Comparison of ENCODE assay signal across 16 cellular contexts in genomic region chr16:85513649-85514048, GRCh38.
A peak's percentile ranks its signal among the peaks of the same experiment; 100 is the strongest.
DNase-seq lines count a peak whose midpoint lies in the region; ATAC-seq and TF ChIP-seq lines count a peak whose summit lies in the region.
"Had no signal": no experiment of that assay in that cellular context is flagged by ENCODE, and none has a peak within 500 bp of the region (broad histone marks: within the 10 kb centered on the region; RNA-seq: fewer than 3 reads in every experiment).

No MANE protein-coding gene starts in this region.

- peaks cover 48% of the 10 kb centered on the region for H3K4me1 Mint-ChIP-seq in osteocyte (ENCODE audit: unreplicated experiment)
- H3K4me1 Mint-ChIP-seq in type B pancreatic cell (ENCODE audit: unreplicated experiment): peaks cover 39% of the 10 kb centered on the region
- H3K4me1 Mint-ChIP-seq: activated naive CD8-positive, alpha-beta T cell treated with anti-CD3 and anti-CD28 coated beads, Interleukin-2, amount 50 U/mL, for 24 hours had no signal

- H3K27ac ChIP-seq in cardiac muscle cell: peak overlapping the region; percentile 82
- peak overlapping the region; percentile 81 to 83 for H3K27ac ChIP-seq in ascending aorta
- H3K27ac ChIP-seq in vagina: peak overlapping the region; percentile 85

- intact Hi-C loops in Right ventricle myocardium superior (cut with DNase I) (no loop called here), ascending aorta (cut with DNase I) (loop anchor here (1.0 to 10.0 kb wide), 4 partner anchors 42 to 389 kb away; no protein-coding TSS in a partner anchor), vagina (cut with DNase I) (no loop called here)

- H3K27me3 ChIP-seq in cardiac muscle cell: no peaks in the 10 kb centered on the region
- no peaks in the 10 kb centered on the region for H3K27me3 ChIP-seq in ascending aorta
- no peaks in the 10 kb centered on the region for H3K27me3 ChIP-seq in vagina
- H3K27me3 ChIP-seq: upper lobe of right lung had no signal

- H3K36me3 Mint-ChIP-seq in osteocyte (ENCODE audit: unreplicated experiment): no peaks in the 10 kb centered on the region
- peaks cover 3% of the 10 kb centered on the region for H3K36me3 Mint-ChIP-seq in type B pancreatic cell

- H3K27me3 Mint-ChIP-seq in osteocyte (ENCODE audit: unreplicated experiment) (no peaks in the 10 kb centered on the region), type B pancreatic cell (no peaks in the 10 kb centered on the region)
- H3K27me3 Mint-ChIP-seq: activated naive CD8-positive, alpha-beta T cell treated with anti-CD3 and anti-CD28 coated beads, Interleukin-2, amount 50 U/mL, for 24 hours had no signal

- H3K4me3 ChIP-seq in cardiac muscle cell (no peak overlapping the region), ascending aorta (no peak overlapping the region), vagina (no peak overlapping the region)
- H3K4me3 ChIP-seq: upper lobe of right lung had no signal

- no peaks in the 10 kb centered on the region for H3K9me3 ChIP-seq in cardiac muscle cell (ENCODE audit: low read depth)
- no peaks in the 10 kb centered on the region for H3K9me3 ChIP-seq in ascending aorta
- H3K9me3 ChIP-seq in vagina: no peaks in the 10 kb centered on the region
- H3K9me3 ChIP-seq: upper lobe of right lung had no signal

- TF ChIP-seq CTCF in cardiac muscle cell (IDR thresholded peaks at IDR 0.05; ENCODE audit: low read depth, low read length) (no peak), ascending aorta (IDR thresholded peaks at IDR 0.05) (no peak), osteocyte (IDR thresholded peaks at IDR 0.05) (no peak), vagina (IDR thresholded peaks at IDR 0.05) (no peak), type B pancreatic cell (conservative IDR thresholded peaks at IDR 0.05) (no peak)

- TF ChIP-seq POLR2A in vagina (IDR thresholded peaks at IDR 0.05): no peak

- no peak overlapping the region for H3K4me3 Mint-ChIP-seq in osteocyte (ENCODE audit: unreplicated experiment)
- H3K4me3 Mint-ChIP-seq in type B pancreatic cell: no peak overlapping the region
- H3K4me3 Mint-ChIP-seq: activated naive CD8-positive, alpha-beta T cell treated with anti-CD3 and anti-CD28 coated beads, Interleukin-2, amount 50 U/mL, for 24 hours; neural crest cell had no signal

- no peaks in the 10 kb centered on the region for H3K9me3 Mint-ChIP-seq in osteocyte (ENCODE audit: unreplicated experiment)
- H3K9me3 Mint-ChIP-seq in type B pancreatic cell: no peaks in the 10 kb centered on the region
- H3K9me3 Mint-ChIP-seq: activated naive CD8-positive, alpha-beta T cell treated with anti-CD3 and anti-CD28 coated beads, Interleukin-2, amount 50 U/mL, for 24 hours; neural crest cell had no signal

- no peak for ATAC-seq in Right ventricle myocardium superior (ENCODE audit: poor library complexity)
- ATAC-seq: activated naive CD8-positive, alpha-beta T cell treated with anti-CD3 and anti-CD28 coated beads, Interleukin-2, amount 50 U/mL, for 24 hours had no signal

- no peaks in the 10 kb centered on the region for H3K36me3 ChIP-seq in cardiac muscle cell
- H3K36me3 ChIP-seq in ascending aorta: no peaks in the 10 kb centered on the region
- H3K36me3 ChIP-seq in vagina: no peaks in the 10 kb centered on the region
- H3K36me3 ChIP-seq: upper lobe of right lung had no signal

- H3K4me1 ChIP-seq in cardiac muscle cell (ENCODE audit: low read depth) (peaks cover 31% of the 10 kb centered on the region), ascending aorta (peaks cover 7 to 26% of the 10 kb centered on the region in 2 donors), vagina (peaks cover 30% of the 10 kb centered on the region)

- H3K27ac Mint-ChIP-seq in osteocyte (ENCODE audit: unreplicated experiment) (peak overlapping the region; percentile 97), type B pancreatic cell (no peak overlapping the region)
- H3K27ac Mint-ChIP-seq: activated naive CD8-positive, alpha-beta T cell treated with anti-CD3 and anti-CD28 coated beads, Interleukin-2, amount 50 U/mL, for 24 hours had no signal

- DNase-seq in cardiac muscle cell (ENCODE audit: low read depth in 1 of 2, low spot score in 1 of 2): no peak
- no peak for DNase-seq in Right ventricle myocardium superior
- no peak for DNase-seq in ascending aorta (ENCODE audit: low spot score in 2 of 2)
- DNase-seq in osteocyte (ENCODE audit: extremely low spot score, unreplicated experiment): no peak
- DNase-seq in vagina (ENCODE audit: extremely low spot score in 2 of 2): no peak
- no peak for DNase-seq in NCI-H524 treated with DMSO at 0.1 percent for 48 hours (lab: John Stamatoyannopoulos, UW)
- no peak for DNase-seq in occipital lobe (lab: John Stamatoyannopoulos, UW)
- no peak for DNase-seq in type B pancreatic cell (ENCODE audit: extremely low spot score, unreplicated experiment)
- DNase-seq: activated CD4-positive, alpha-beta T cell treated with anti-CD3 and anti-CD28 coated beads for 48 hours; activated CD8-positive, alpha-beta memory T cell treated with anti-CD3 and anti-CD28 coated beads, Interleukin-2, amount 50 U/mL, for 4 hours; activated effector memory CD4-positive, alpha-beta T cell treated with Interleukin-2 at 50 U/mL for 16 hours; activated naive CD8-positive, alpha-beta T cell treated with anti-CD3 and anti-CD28 coated beads, Interleukin-2, amount 50 U/mL, for 24 hours; GDM1; MM.1S had no signal
